ENCODE assay signal across 18 cellular contexts in genomic region chr18:34764451-34764850, GRCh38. TPM values are rescaled to one million over a fixed set of nuclear protein-coding genes. Genes with fewer than 3 reads are reported as not detected.
DNase-seq lines count a peak whose midpoint lies in the region; ATAC-seq and TF ChIP-seq lines count a peak whose summit lies in the region.
"Had no signal": no experiment of that assay in that cellular context is flagged by ENCODE, and none has a peak within 500 bp of the region (broad histone marks: within the 10 kb centered on the region; RNA-seq: fewer than 3 reads in every experiment).

No MANE protein-coding gene starts in this region.

- H3K36me3 ChIP-seq in H7 (replicated peaks; ENCODE audit: control insufficient read depth, insufficient read depth, low read length) (no peaks in the 10 kb centered on the region), WERI-Rb-1 (no peaks in the 10 kb centered on the region)

- no peaks in the 10 kb centered on the region for H3K9me3 Mint-ChIP-seq in chondrocyte (ENCODE audit: low read depth)
- H3K9me3 Mint-ChIP-seq in mesothelial cell of epicardium, result no peaks in the 10 kb centered on the region

- no peak overlapping the region for H3K4me3 Mint-ChIP-seq in chondrocyte (ENCODE audit: unreplicated experiment)
- no peak overlapping the region for H3K4me3 Mint-ChIP-seq in mesothelial cell of epicardium

- DNase-seq in AG04450 (ENCODE audit: low read depth, low spot score) (no peak), H7 (peak; percentile 10), chondrocyte (ENCODE audit: low spot score) (no peak), mesothelial cell of epicardium (ENCODE audit: low spot score in 2 of 2, unreplicated experiment in 2 of 2) (no peak), NCI-H345 (lab: John Stamatoyannopoulos, UW) (no peak), WERI-Rb-1 (no peak), iPS-NIHi11 (ENCODE audit: low spot score) (no peak)
- DNase-seq: COR-L47, DMS153, GOT3, KG1, NCI-H1092 treated with DMSO at 0.1 percent for 48 hours, NCI-H526 treated with DMSO at 0.1 percent for 48 hours, OCI-M1, SHP77 treated with DMSO at 0.1 percent for 48 hours had no signal

- POLR2A ChIA-PET in AG04450 (lab: Yijun Ruan, JAX), result no interaction called here

- CTCF ChIA-PET in AG04450 (lab: Charles Lee), result interaction anchor here (1.0 to 3.0 kb wide), 2 partner anchors 23 to 103 kb away, joined by 4 to 21 read pairs; no protein-coding TSS in a partner anchor

- H3K4me3 ChIP-seq in AG04450 (ENCODE audit: low read depth, low read length) (no peak overlapping the region), H7 (ENCODE audit: insufficient read depth, low read depth, low read length) (no peak overlapping the region), WERI-Rb-1 (ENCODE audit: low read depth, low read length) (no peak overlapping the region)

- no peaks in the 10 kb centered on the region for H3K27me3 Mint-ChIP-seq in chondrocyte (ENCODE audit: low read depth)
- H3K27me3 Mint-ChIP-seq in mesothelial cell of epicardium (ENCODE audit: low read depth), result no peaks in the 10 kb centered on the region

- H3K27ac Mint-ChIP-seq in chondrocyte (ENCODE audit: unreplicated experiment) (no peak overlapping the region), mesothelial cell of epicardium (no peak overlapping the region)

- no peaks in the 10 kb centered on the region for H3K9me3 ChIP-seq in AG04450 (ENCODE audit: control insufficient read depth, insufficient read depth, low read length)
- H3K9me3 ChIP-seq in WERI-Rb-1 (ENCODE audit: severe bottlenecking), result no peaks in the 10 kb centered on the region

- ATAC-seq in GM18520 (IDR thresholded peaks at IDR 0.05; ENCODE audit: unreplicated experiment), result no peak
- ATAC-seq: HepG2 had no signal

- H3K27me3 ChIP-seq in AG04450 (ENCODE audit: control insufficient read depth, insufficient read depth, low read length) (no peaks in the 10 kb centered on the region), H7 (ENCODE audit: control insufficient read depth, insufficient read depth, low read length) (no peaks in the 10 kb centered on the region), WERI-Rb-1 (ENCODE audit: insufficient read depth, low read depth, severe bottlenecking) (no peaks in the 10 kb centered on the region)

- H3K4me1 Mint-ChIP-seq in chondrocyte (ENCODE audit: low read depth) (peaks cover 20% of the 10 kb centered on the region), mesothelial cell of epicardium (peaks cover 3% of the 10 kb centered on the region)

- TF ChIP-seq CTCF in AG04450 (IDR thresholded peaks at IDR 0.05; ENCODE audit: low read depth, low read length) (peak; percentile 9; the same call in 1 of the 2 replicates), chondrocyte (IDR thresholded peaks at IDR 0.05) (peak; percentile 12), mesothelial cell of epicardium (IDR thresholded peaks at IDR 0.05; ENCODE audit: unreplicated experiment) (peak; percentile 56), WERI-Rb-1 (IDR thresholded peaks at IDR 0.05; ENCODE audit: low read depth, low read length) (no peak)

- H3K27ac ChIP-seq in AG04450 (ENCODE audit: low read depth, low read length) (no peak overlapping the region), WERI-Rb-1 (no peak overlapping the region)

- H3K36me3 Mint-ChIP-seq in chondrocyte (ENCODE audit: low read depth), result no peaks in the 10 kb centered on the region
- peaks cover 4% of the 10 kb centered on the region for H3K36me3 Mint-ChIP-seq in mesothelial cell of epicardium

RNA-seq across cellular contexts. Expression of gene DTNA, which starts 54.4 kb away (rescaled TPM):
- polyA plus RNA-seq in AG04450 (2011; rRNA removed), result 15.1 and 16.4 TPM in 2 replicates
- polyA minus RNA-seq in AG04450 (2011; rRNA and poly(A)+ RNA removed), result 19.9 and 20.6 TPM in 2 replicates
- 24.9 and 30.1 TPM in 2 replicates for total RNA-seq in H7 (2014; rRNA removed; shearing (Covaris generic))
- 3.7 to 5.8 TPM (median 3.7 TPM) in 3 replicates for total RNA-seq in chondrocyte
- 8.4 to 10.9 TPM (median 10.1 TPM) in 3 replicates for total RNA-seq in mesothelial cell of epicardium
- total RNA-seq: MCF 10A had no signal
